In genomic region chrX:53291596-53291995, GRCh38 we compare ENCODE assay signal across 28 cellular contexts.
"Had no signal": no experiment of that assay in that cellular context is flagged by ENCODE, and none has a peak within 500 bp of the region (broad histone marks: within the 10 kb centered on the region; RNA-seq: fewer than 3 reads in every experiment).

No MANE protein-coding gene starts in this region.

- H3K4me3 ChIP-seq: ovary, psoas muscle, right lobe of liver, sigmoid colon, suprapubic skin, testis, tibial artery, transverse colon, upper lobe of right lung, uterus had no signal

- H2AFZ ChIP-seq: parathyroid adenoma had no signal

- H3K4me3 Mint-ChIP-seq: naive thymus-derived CD8-positive, alpha-beta T cell; natural killer cell treated with Interleukin-12 subunit alpha and Interleukin-12 subunit beta and Interleukin-15 and Interleukin-18, amount 100 ng/mL, for 72 hours; nephron progenitor cell; neural crest cell; stimulated activated effector memory CD8-positive, alpha-beta T cell treated with anti-CD3 and anti-CD28 coated beads, Interleukin-12 subunit alpha, Interleukin-12 subunit beta, amount 100 ng/mL, for 72 hours; stimulated activated naive CD8-positive, alpha-beta T cell treated with anti-CD3 and anti-CD28 coated beads, Interleukin-15, amount 100 ng/mL, for 72 hours; type B pancreatic cell had no signal

- H3K79me2 ChIP-seq: parathyroid adenoma had no signal

- FAIRE-seq: small intestine had no signal

- H3K9ac ChIP-seq: parathyroid adenoma had no signal

- H3K4me1 ChIP-seq: right lobe of liver, testis had no signal

- H3K27ac ChIP-seq: ovary, parathyroid adenoma, right lobe of liver, sigmoid colon, suprapubic skin, testis, tibial artery, transverse colon, upper lobe of right lung, uterus had no signal

- H3K36me3 ChIP-seq: ovary, right lobe of liver, sigmoid colon, suprapubic skin, tibial artery, transverse colon, upper lobe of right lung, uterus had no signal

- H3K9me3 Mint-ChIP-seq: naive thymus-derived CD8-positive, alpha-beta T cell; natural killer cell treated with Interleukin-12 subunit alpha and Interleukin-12 subunit beta and Interleukin-15 and Interleukin-18, amount 100 ng/mL, for 72 hours; neural crest cell; stimulated activated effector memory CD8-positive, alpha-beta T cell treated with anti-CD3 and anti-CD28 coated beads, Interleukin-12 subunit alpha, Interleukin-12 subunit beta, amount 100 ng/mL, for 72 hours; stimulated activated naive CD8-positive, alpha-beta T cell treated with anti-CD3 and anti-CD28 coated beads, Interleukin-15, amount 100 ng/mL, for 72 hours; type B pancreatic cell had no signal

- ATAC-seq: naive thymus-derived CD8-positive, alpha-beta T cell; natural killer cell treated with Interleukin-12 subunit alpha and Interleukin-12 subunit beta and Interleukin-15 and Interleukin-18, amount 100 ng/mL, for 72 hours; right cardiac atrium; right lobe of liver; stimulated activated effector memory CD8-positive, alpha-beta T cell treated with anti-CD3 and anti-CD28 coated beads, Interleukin-12 subunit alpha, Interleukin-12 subunit beta, amount 100 ng/mL, for 72 hours; stimulated activated naive CD8-positive, alpha-beta T cell treated with anti-CD3 and anti-CD28 coated beads, Interleukin-15, amount 100 ng/mL, for 72 hours; stimulated activated naive CD8-positive, alpha-beta T cell treated with anti-CD3 and anti-CD28 coated beads, Interleukin-15, Interleukin-2, amounts not matched to agents 100 U/mL and 50 U/mL, for 24 hours; upper lobe of right lung had no signal

- H3K27me3 Mint-ChIP-seq: naive thymus-derived CD8-positive, alpha-beta T cell; natural killer cell treated with Interleukin-12 subunit alpha and Interleukin-12 subunit beta and Interleukin-15 and Interleukin-18, amount 100 ng/mL, for 72 hours; progenitor cell of endocrine pancreas; stimulated activated naive CD8-positive, alpha-beta T cell treated with anti-CD3 and anti-CD28 coated beads, Interleukin-15, amount 100 ng/mL, for 72 hours; type B pancreatic cell had no signal

- H3K27ac Mint-ChIP-seq: naive thymus-derived CD8-positive, alpha-beta T cell; nephron progenitor cell; progenitor cell of endocrine pancreas; stimulated activated effector memory CD8-positive, alpha-beta T cell treated with anti-CD3 and anti-CD28 coated beads, Interleukin-12 subunit alpha, Interleukin-12 subunit beta, amount 100 ng/mL, for 72 hours; stimulated activated naive CD8-positive, alpha-beta T cell treated with anti-CD3 and anti-CD28 coated beads, Interleukin-15, amount 100 ng/mL, for 72 hours; type B pancreatic cell had no signal

- DNase-seq: naive thymus-derived CD8-positive, alpha-beta T cell; nephron progenitor cell; occipital lobe; ovary; psoas muscle; right cardiac atrium; right lobe of liver; sigmoid colon; small intestine; stimulated activated CD4-positive, alpha-beta T cell treated with anti-CD3 and anti-CD28 coated beads, Interleukin-15, amount 100 ng/mL, for 24 hours; stimulated activated CD4-positive, alpha-beta T cell treated with anti-CD3 and anti-CD28 coated beads, Interleukin-2, amount 100 ng/mL, for 24 hours; stimulated activated CD4-positive, alpha-beta T cell treated with anti-CD3 and anti-CD28 coated beads, Interleukin-2, amount 100 ng/mL, for 48 hours; stimulated activated CD4-positive, alpha-beta T cell treated with anti-CD3 and anti-CD28 coated beads, Interleukin-4, amount 100 ng/mL, for 24 hours; stimulated activated naive CD4-positive, alpha-beta T cell; stimulated activated naive CD8-positive, alpha-beta T cell treated with anti-CD3 and anti-CD28 coated beads, Interleukin-15, amount 100 ng/mL, for 72 hours; stimulated activated naive CD8-positive, alpha-beta T cell treated with anti-CD3 and anti-CD28 coated beads, Interleukin-15, Interleukin-2, amounts not matched to agents 100 U/mL and 50 U/mL, for 24 hours; testis; tibial artery; transverse colon; upper lobe of right lung; uterus had no signal

- H3K36me3 Mint-ChIP-seq: naive thymus-derived CD8-positive, alpha-beta T cell; natural killer cell treated with Interleukin-12 subunit alpha and Interleukin-12 subunit beta and Interleukin-15 and Interleukin-18, amount 100 ng/mL, for 72 hours; stimulated activated effector memory CD8-positive, alpha-beta T cell treated with anti-CD3 and anti-CD28 coated beads, Interleukin-12 subunit alpha, Interleukin-12 subunit beta, amount 100 ng/mL, for 72 hours; type B pancreatic cell had no signal

- H3K9me3 ChIP-seq: ovary, psoas muscle, right lobe of liver, sigmoid colon, suprapubic skin, testis, tibial artery, transverse colon, upper lobe of right lung, uterus had no signal

- H3K27me3 ChIP-seq: ovary, right lobe of liver, sigmoid colon, suprapubic skin, testis, tibial artery, transverse colon, upper lobe of right lung, uterus had no signal
